Comparison of ENCODE assay signal across 15 cellular contexts in the genomic region with DNA sequence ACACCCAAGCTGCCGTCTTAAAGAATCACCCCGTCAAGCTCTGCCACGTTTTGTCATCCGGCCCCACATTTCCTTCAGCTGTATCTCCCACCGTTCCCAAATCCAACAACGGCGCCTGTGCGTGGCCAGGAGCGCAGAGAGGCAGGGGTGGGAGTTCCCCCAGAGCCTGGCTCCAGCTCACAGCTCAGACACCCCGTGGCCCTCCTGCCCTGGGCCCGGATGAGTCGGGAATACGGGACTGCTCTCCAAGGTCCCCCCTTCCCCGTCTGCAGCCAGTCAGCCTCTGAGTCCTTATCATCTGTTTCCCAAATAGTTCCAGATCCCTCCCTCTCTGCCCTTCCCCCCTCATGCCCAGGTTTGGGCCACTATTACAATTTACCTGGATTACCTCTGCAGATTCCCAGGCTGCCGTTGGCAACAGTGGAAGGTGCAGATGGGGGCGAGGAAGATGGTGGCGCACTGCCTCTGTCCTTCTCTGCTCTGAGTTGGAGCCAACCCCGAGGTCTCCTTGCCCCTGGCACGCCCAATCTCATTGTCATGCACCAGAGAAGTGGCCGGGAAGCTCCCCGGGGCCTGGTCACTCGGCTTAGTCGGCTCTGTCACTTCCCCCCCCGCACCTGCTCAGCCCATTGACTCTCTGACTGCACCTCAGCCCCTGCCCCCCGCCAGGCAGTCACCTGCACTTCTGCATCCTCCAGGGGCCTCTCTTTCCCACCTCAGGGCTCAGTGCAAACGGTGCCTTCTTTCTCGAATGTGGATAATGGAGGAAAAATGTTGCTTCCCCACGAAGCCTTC. TPM values are rescaled to one million over a fixed set of nuclear protein-coding genes. Genes with fewer than 3 reads are reported as not detected.
DNase-seq lines count a peak whose midpoint lies in the region; ATAC-seq and TF ChIP-seq lines count a peak whose summit lies in the region.
"Had no signal": no experiment of that assay in that cellular context is flagged by ENCODE, and none has a peak within 500 bp of the region (broad histone marks: within the 10 kb centered on the region; RNA-seq: fewer than 3 reads in every experiment).

No MANE protein-coding gene starts in this region.

- no peaks in the 10 kb centered on the region; the same call in 2 of the 3 replicates for H3K9me3 Mint-ChIP-seq in GM23338
- H3K9me3 Mint-ChIP-seq in WTC11 = no peaks in the 10 kb centered on the region
- H3K9me3 Mint-ChIP-seq in naive thymus-derived CD4-positive, alpha-beta T cell = peaks cover 0 to 2% (median 0%) of the 10 kb centered on the region in 11 donors

- POLR2A ChIA-PET in WTC11 (lab: Charles Lee) = no interaction called here
- POLR2A ChIA-PET in naive thymus-derived CD4-positive, alpha-beta T cell (lab: Charles Lee) = no interaction called here

- no peaks in the 10 kb centered on the region for H3K27me3 ChIP-seq in GM23338 (ENCODE audit: insufficient read depth)
- no peaks in the 10 kb centered on the region for H3K27me3 ChIP-seq in HUES64 (ENCODE audit: insufficient read depth, low read length)
- no peaks in the 10 kb centered on the region for H3K27me3 ChIP-seq in naive thymus-derived CD4-positive, alpha-beta T cell (ENCODE audit: control insufficient read depth in 2 of 2, insufficient read depth in 2 of 2, low read length in 2 of 2)

- H3K36me3 ChIP-seq in GM23338 (ENCODE audit: insufficient read depth) = no peaks in the 10 kb centered on the region
- H3K36me3 ChIP-seq in HUES64 (ENCODE audit: insufficient read depth, low read length) = no peaks in the 10 kb centered on the region
- H3K36me3 ChIP-seq in naive thymus-derived CD4-positive, alpha-beta T cell (ENCODE audit: control insufficient read depth in 2 of 3, insufficient read depth in 3 of 3, low read length in 3 of 3) = no peaks in the 10 kb centered on the region
- H3K36me3 ChIP-seq: BLaER1 had no signal

- peaks cover 2% of the 10 kb centered on the region; the same call in 1 of the 2 replicates for H3K9me2 ChIP-seq in GM23338 (ENCODE audit: insufficient read depth)

- DNase-seq in GM23338 (ENCODE audit: low spot score) = peak; percentile 55
- DNase-seq in WTC11 (ENCODE audit: low spot score) = peak; percentile 54
- peak; percentile 52 for DNase-seq in iPS-NIHi7 (ENCODE audit: extremely low spot score)
- DNase-seq in naive thymus-derived CD4-positive, alpha-beta T cell = no peak
- no peak for DNase-seq in NCI-H748 (lab: John Stamatoyannopoulos, UW; ENCODE audit: unreplicated experiment)
- no peak for DNase-seq in OCI-M1 (lab: John Stamatoyannopoulos, UW)
- DNase-seq in sciatic nerve (ENCODE audit: low spot score) = no peak
- DNase-seq: DMS 273 treated with DMSO at 0.1 percent for 48 hours, NCI-H2171 treated with DMSO at 0.1 percent for 48 hours, NCI-H526 had no signal

- H3K4me3 Mint-ChIP-seq in GM23338 = peak overlapping the region; percentile 29; the same call in 2 of the 3 replicates
- peak overlapping the region; percentile 33 for H3K4me3 Mint-ChIP-seq in WTC11
- no peak overlapping the region for H3K4me3 Mint-ChIP-seq in naive thymus-derived CD4-positive, alpha-beta T cell

- WGBS in HUES64 = 58% methylated on average over 26 of the region's 28 CpGs

- H3K4me1 Mint-ChIP-seq in GM23338 (peaks cover 18% of the 10 kb centered on the region), WTC11 (peaks cover 18% of the 10 kb centered on the region)
- H3K4me1 Mint-ChIP-seq in naive thymus-derived CD4-positive, alpha-beta T cell = no peaks in the 10 kb centered on the region

- H3F3A ChIP-seq in GM23338 (replicated peaks; ENCODE audit: low read depth) = no peaks in the 10 kb centered on the region

- H3K27ac ChIP-seq in GM23338 (ENCODE audit: low read depth) (no peak overlapping the region), HUES64 (ENCODE audit: low read depth, low read length) (no peak overlapping the region)
- H3K27ac ChIP-seq in naive thymus-derived CD4-positive, alpha-beta T cell (ENCODE audit: low read depth, low read length) = no peak overlapping the region
- H3K27ac ChIP-seq: BLaER1, SK-N-MC had no signal

- H3K36me3 Mint-ChIP-seq in GM23338 (ENCODE audit: low read depth) (no peaks in the 10 kb centered on the region), WTC11 (no peaks in the 10 kb centered on the region)
- H3K36me3 Mint-ChIP-seq in naive thymus-derived CD4-positive, alpha-beta T cell = no peaks in the 10 kb centered on the region

- H2AFZ ChIP-seq in GM23338 = no peak overlapping the region; the same call in 1 of the 2 replicates

- H3K9me3 ChIP-seq in HUES64 (ENCODE audit: insufficient read depth, low read depth, low read length) = no peaks in the 10 kb centered on the region
- no peaks in the 10 kb centered on the region for H3K9me3 ChIP-seq in naive thymus-derived CD4-positive, alpha-beta T cell (ENCODE audit: control insufficient read depth in 2 of 3, low read length in 3 of 3)
- H3K9me3 ChIP-seq: BLaER1 had no signal

- no peak overlapping the region for H3K4me2 ChIP-seq in GM23338
- H3K4me2 ChIP-seq: BLaER1 had no signal

- H3K9ac ChIP-seq in HUES64 (ENCODE audit: low read depth, low read length) = 0 out of 2 replicates have a peak overlapping the region, but pooled peaks have one; percentile 25
- H3K9ac ChIP-seq: BLaER1 had no signal

- ATAC-seq in GM23338 (peak; percentile 81), WTC11 (peak; percentile 85), sciatic nerve (no peak)
- ATAC-seq in naive thymus-derived CD4-positive, alpha-beta T cell = no peak
- ATAC-seq: Right ventricle myocardium inferior had no signal

- intact Hi-C loops in naive thymus-derived CD4-positive, alpha-beta T cell (cut with micrococcal nuclease) = loop anchor here in 1 of 2 donors (5.0 kb wide), 1 partner anchor 44 kb away; no protein-coding TSS in a partner anchor
- intact Hi-C loops in sciatic nerve (cut with DNase I) = no loop called here

- no peaks in the 10 kb centered on the region for H3K79me2 ChIP-seq in GM23338 (replicated peaks; ENCODE audit: insufficient read depth)

- no peak for TF ChIP-seq CTCF in GM23338 (conservative IDR thresholded peaks at IDR 0.05; ENCODE audit: low read depth in 2 of 2)
- TF ChIP-seq CTCF in WTC11 (IDR thresholded peaks at IDR 0.05) = no peak

- CTCF ChIA-PET in WTC11 (lab: Charles Lee) = interaction anchor here (0.7 to 1.7 kb wide), 3 partner anchors 14 to 99 kb away, joined by 3 to 9 read pairs (median 6); no protein-coding TSS in a partner anchor
- CTCF ChIA-PET in naive thymus-derived CD4-positive, alpha-beta T cell (lab: Charles Lee) = no interaction called here

- no peaks in the 10 kb centered on the region for H4K20me1 ChIP-seq in GM23338 (replicated peaks; ENCODE audit: insufficient read depth)
- H4K20me1 ChIP-seq: BLaER1 had no signal

- H3K4me3 ChIP-seq in GM23338 = peak overlapping the region; percentile 38; the same call in 1 of the 2 replicates
- H3K4me3 ChIP-seq in HUES64 (ENCODE audit: low read length) = no peak overlapping the region
- H3K4me3 ChIP-seq in naive thymus-derived CD4-positive, alpha-beta T cell (ENCODE audit: low read length) = no peak overlapping the region
- H3K4me3 ChIP-seq: BLaER1, SK-N-MC had no signal

- H3K27ac Mint-ChIP-seq in GM23338 (no peak overlapping the region), WTC11 (no peak overlapping the region)
- H3K27ac Mint-ChIP-seq in naive thymus-derived CD4-positive, alpha-beta T cell = no peak overlapping the region

- H3K4me1 ChIP-seq in GM23338 (ENCODE audit: insufficient read depth) (peaks cover 12% of the 10 kb centered on the region; the same call in 1 of the 2 replicates), HUES64 (ENCODE audit: insufficient read depth, low read length) (peaks cover 10% of the 10 kb centered on the region; the same call in 1 of the 2 replicates)
- no peaks in the 10 kb centered on the region for H3K4me1 ChIP-seq in naive thymus-derived CD4-positive, alpha-beta T cell (ENCODE audit: control insufficient read depth in 2 of 2, insufficient read depth in 2 of 2, low read length in 2 of 2)
- H3K4me1 ChIP-seq: BLaER1 had no signal

- H3K27me3 Mint-ChIP-seq in GM23338 (ENCODE audit: insufficient read depth, low read depth, poor library complexity) = peaks cover 19% of the 10 kb centered on the region
- H3K27me3 Mint-ChIP-seq in WTC11 (ENCODE audit: low read depth) = no peaks in the 10 kb centered on the region; the same call in 1 of the 2 replicates
- H3K27me3 Mint-ChIP-seq in naive thymus-derived CD4-positive, alpha-beta T cell = peaks cover 11 to 33% (median 16%) of the 10 kb centered on the region in 5 donors

TF ChIP-seq in GM23338, 12 proteins besides CTCF, POLR2A, EP300 and RAD21:
- TF ChIP-seq STAT1 (IDR thresholded peaks at IDR 0.05; ENCODE audit: unreplicated experiment) (no peak), EZH2 (IDR thresholded peaks at IDR 0.05; ENCODE audit: low read depth, unreplicated experiment) (no peak)

TF ChIP-seq in WTC11, 78 proteins besides CTCF, POLR2A, EP300 and RAD21:
- peak; percentile 66; the same call in 1 of the 2 replicates for TF ChIP-seq ZNF423 (CRISPR knock-in tag; IDR thresholded peaks at IDR 0.05)
- TF ChIP-seq, protein P1, sequence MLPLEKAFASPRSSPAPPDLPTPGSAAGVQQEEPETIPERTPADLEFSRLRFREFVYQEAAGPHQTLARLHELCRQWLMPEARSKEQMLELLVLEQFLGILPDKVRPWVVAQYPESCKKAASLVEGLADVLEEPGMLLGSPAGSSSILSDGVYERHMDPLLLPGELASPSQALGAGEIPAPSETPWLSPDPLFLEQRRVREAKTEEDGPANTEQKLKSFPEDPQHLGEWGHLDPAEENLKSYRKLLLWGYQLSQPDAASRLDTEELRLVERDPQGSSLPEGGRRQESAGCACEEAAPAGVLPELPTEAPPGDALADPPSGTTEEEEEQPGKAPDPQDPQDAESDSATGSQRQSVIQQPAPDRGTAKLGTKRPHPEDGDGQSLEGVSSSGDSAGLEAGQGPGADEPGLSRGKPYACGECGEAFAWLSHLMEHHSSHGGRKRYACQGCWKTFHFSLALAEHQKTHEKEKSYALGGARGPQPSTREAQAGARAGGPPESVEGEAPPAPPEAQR (CRISPR knock-in tag; IDR thresholded peaks at IDR 0.05) = no peak

RNA-seq across cellular contexts. Expression of a gene that starts 18.3 kb away (rescaled TPM):
- total RNA-seq in GM23338 (2014; rRNA removed; shearing (Covaris generic)) = 33.0 and 38.0 TPM in 2 replicates
- 7.0 and 9.5 TPM in 2 replicates for polyA plus RNA-seq in GM23338 (2016; fragmentation: Nextera tagmentation; extraction: Ambion mirVana)
- 13.6 TPM for polyA plus RNA-seq in HUES64 (2013, experiment 1 of 2)
- polyA plus RNA-seq in HUES64 (2013, experiment 2 of 2) = 14.2 TPM
- 35.6 to 41.0 TPM (median 36.8 TPM) in 3 replicates for total RNA-seq in WTC11 (2021)
- 10 to 100 TPM; 53.7 to 89.8 (median 69.5) TPM for total RNA-seq in naive thymus-derived CD4-positive, alpha-beta T cell
- 10 to 100 TPM; 10.9 to 14.7 TPM for polyA plus RNA-seq in naive thymus-derived CD4-positive, alpha-beta T cell
- total RNA-seq in sciatic nerve = 35.7 TPM

RNA-seq across cellular contexts. Expression of a gene that starts 49.9 kb away (rescaled TPM):
- 20.1 and 20.5 TPM in 2 replicates for total RNA-seq in GM23338 (2014; rRNA removed; shearing (Covaris generic))
- polyA plus RNA-seq in GM23338 (2016; fragmentation: Nextera tagmentation; extraction: Ambion mirVana) = 3.4 and 4.1 TPM in 2 replicates
- polyA plus RNA-seq in HUES64 (2013, experiment 1 of 2) = 2.4 TPM
- 4.6 TPM for polyA plus RNA-seq in HUES64 (2013, experiment 2 of 2)
- 9.7 to 15.1 TPM (median 10.8 TPM) in 3 replicates for total RNA-seq in WTC11 (2021)
- 10 to 100 TPM in 1 of 5 experiments, under 1 TPM in 3, not detected in 1; 0.11 to 98.0 (median 0.35) TPM for total RNA-seq in naive thymus-derived CD4-positive, alpha-beta T cell
- polyA plus RNA-seq in naive thymus-derived CD4-positive, alpha-beta T cell = not detected
- 0.53 TPM for total RNA-seq in sciatic nerve
- total RNA-seq: HT-29, Right ventricle myocardium inferior had no signal

Comparison
In these comparisons a context has a peak if more than half of its experiments do, and no peak if none do; other contexts are left out.
1. ATAC-seq: peak in GM23338 (single experiment) and WTC11 (single experiment); none in naive thymus-derived CD4-positive, alpha-beta T cell (single experiment) and sciatic nerve (single experiment).
2. DNase-seq: peak in GM23338 (single experiment), WTC11 (single experiment) and iPS-NIHi7 (single experiment); none in naive thymus-derived CD4-positive, alpha-beta T cell (0 of 9), NCI-H748 (single experiment), OCI-M1 (single experiment) and sciatic nerve (single experiment).
3. H3K4me3 Mint-ChIP-seq: peak in GM23338 (single experiment) and WTC11 (single experiment); none in naive thymus-derived CD4-positive, alpha-beta T cell (0 of 10).